ENCODE assay signal across 34 cellular contexts in genomic region chr7:16833373-16833772, GRCh38. TPM values are rescaled to one million over a fixed set of nuclear protein-coding genes. Genes with fewer than 3 reads are reported as not detected.
"Had no signal": no experiment of that assay in that cellular context is flagged by ENCODE, and none has a peak within 500 bp of the region (broad histone marks: within the 10 kb centered on the region; RNA-seq: fewer than 3 reads in every experiment).

No MANE protein-coding gene starts in this region.

- H3K27me3 ChIP-seq: ascending aorta, cardiac muscle cell had no signal

- DNase-seq: activated CD4-positive, alpha-beta memory T cell treated with anti-CD3 and anti-CD28 coated beads, Interleukin-2, amount 10 ng/mL, durations not matched to agents 7 days and 5 days; activated CD4-positive, alpha-beta T cell treated with anti-CD3 and anti-CD28 coated beads for 1 hour; activated CD4-positive, alpha-beta T cell treated with anti-CD3 and anti-CD28 coated beads for 36 hours; activated CD4-positive, alpha-beta T cell treated with anti-CD3 and anti-CD28 coated beads for 48 hours; activated CD4-positive, alpha-beta T cell treated with anti-CD3 and anti-CD28 coated beads, Interleukin-2, amount 10 ng/mL, durations not matched to agents 7 days and 5 days; activated CD4-positive, alpha-beta T cell treated with anti-CD3 and anti-CD28 coated beads, Interleukin-2, amount 50 U/mL, for 48 hours; activated CD4-positive, CD25-positive, alpha-beta regulatory T cell; activated CD8-positive, alpha-beta memory T cell treated with anti-CD3 and anti-CD28 coated beads for 24 hours; activated CD8-positive, alpha-beta memory T cell treated with anti-CD3 and anti-CD28 coated beads, Interleukin-2, amount 10 ng/mL, durations not matched to agents 7 days and 5 days; activated CD8-positive, alpha-beta memory T cell treated with anti-CD3 and anti-CD28 coated beads, Interleukin-2, amount 50 U/mL, for 48 hours; activated CD8-positive, alpha-beta T cell treated with anti-CD3 and anti-CD28 coated beads, Interleukin-2, amount 10 ng/mL, durations not matched to agents 7 days and 5 days; activated effector memory CD4-positive, alpha-beta T cell treated with Interleukin-2 at 50 U/mL for 16 hours; activated gamma-delta T cell; activated naive CD4-positive, alpha-beta T cell treated with anti-CD3 and anti-CD28 coated beads, Interleukin-2, amount 10 ng/mL, durations not matched to agents 7 days and 5 days; activated naive CD4-positive, alpha-beta T cell treated with Interleukin-2 at 50 U/mL for 16 hours; activated naive CD8-positive, alpha-beta T cell treated with anti-CD3 and anti-CD28 coated beads, Interleukin-2, amount 10 ng/mL, durations not matched to agents 7 days and 5 days; activated naive CD8-positive, alpha-beta T cell treated with anti-CD3 and anti-CD28 coated beads, Interleukin-2, amount 50 U/mL, for 24 hours; activated T-cell treated with anti-CD3 and anti-CD28 coated beads, Interleukin-2, amount 50 U/mL, for 24 hours; activated T-cell treated with anti-CD3 and anti-CD28 coated beads, Interleukin-2, amount 50 U/mL, for 48 hours; amygdala; anterior cingulate cortex; caudate nucleus; cerebellar nuclear complex; T-helper 1 cell; T-helper 2 cell; T-helper 9 cell; WERI-Rb-1 had no signal

- H3K4me1 ChIP-seq: ascending aorta had no signal

- H3K27ac ChIP-seq: ascending aorta, cardiac muscle cell, WERI-Rb-1 had no signal

- H3K9me3 ChIP-seq: ascending aorta had no signal

- H3K36me3 ChIP-seq: ascending aorta, cardiac muscle cell, WERI-Rb-1 had no signal

- H3K4me3 ChIP-seq: ascending aorta, cardiac muscle cell had no signal

- ATAC-seq: activated CD4-positive, alpha-beta T cell treated with anti-CD3 and anti-CD28 coated beads for 36 hours; activated CD4-positive, CD25-positive, alpha-beta regulatory T cell treated with anti-CD3 and anti-CD28 coated beads, Interleukin-2, amount 50 U/mL, for 24 hours; activated CD8-positive, alpha-beta memory T cell treated with anti-CD3 and anti-CD28 coated beads, Interleukin-2, amount 10 ng/mL, durations not matched to agents 7 days and 5 days; activated CD8-positive, alpha-beta T cell treated with anti-CD3 and anti-CD28 coated beads, Interleukin-2, amount 10 ng/mL, durations not matched to agents 7 days and 5 days; activated naive CD8-positive, alpha-beta T cell treated with anti-CD3 and anti-CD28 coated beads, Interleukin-2, amount 50 U/mL, for 24 hours; WTC11 had no signal

RNA-seq across cellular contexts. Expression of gene AGR2, which starts 28.6 kb away (rescaled TPM):
- total RNA-seq: activated CD4-positive, alpha-beta memory T cell treated with anti-CD3 and anti-CD28 coated beads, Interleukin-2, amount 10 ng/mL, durations not matched to agents 7 days and 5 days; activated CD4-positive, alpha-beta T cell treated with anti-CD3 and anti-CD28 coated beads for 36 hours; activated CD4-positive, alpha-beta T cell treated with anti-CD3 and anti-CD28 coated beads, Interleukin-2, amount 10 ng/mL, durations not matched to agents 7 days and 5 days; activated CD8-positive, alpha-beta memory T cell treated with anti-CD3 and anti-CD28 coated beads, Interleukin-2, amount 10 ng/mL, durations not matched to agents 7 days and 5 days; activated CD8-positive, alpha-beta T cell treated with anti-CD3 and anti-CD28 coated beads, Interleukin-2, amount 10 ng/mL, durations not matched to agents 7 days and 5 days; activated naive CD8-positive, alpha-beta T cell treated with anti-CD3 and anti-CD28 coated beads, Interleukin-2, amount 10 ng/mL, durations not matched to agents 7 days and 5 days; activated T-helper 2 cell treated with anti-CD3 and anti-CD28 coated beads, Interferon-gamma antibody, Interleukin-2, Interleukin-4, amounts not matched to agents 10 μg/mL and 5 μg/mL and 100 μg/mL, durations not matched to agents 14 hours and 24 hours and 36 hours; ascending aorta; cardiac muscle cell; chondrocyte had no signal

RNA-seq across cellular contexts. Expression of gene AGR3, which starts 48.4 kb away (rescaled TPM):
- total RNA-seq: activated CD4-positive, alpha-beta memory T cell treated with anti-CD3 and anti-CD28 coated beads, Interleukin-2, amount 10 ng/mL, durations not matched to agents 7 days and 5 days; activated CD4-positive, alpha-beta T cell treated with anti-CD3 and anti-CD28 coated beads for 36 hours; activated CD4-positive, alpha-beta T cell treated with anti-CD3 and anti-CD28 coated beads, Interleukin-2, amount 10 ng/mL, durations not matched to agents 7 days and 5 days; activated CD8-positive, alpha-beta memory T cell treated with anti-CD3 and anti-CD28 coated beads, Interleukin-2, amount 10 ng/mL, durations not matched to agents 7 days and 5 days; activated CD8-positive, alpha-beta T cell treated with anti-CD3 and anti-CD28 coated beads, Interleukin-2, amount 10 ng/mL, durations not matched to agents 7 days and 5 days; activated naive CD8-positive, alpha-beta T cell treated with anti-CD3 and anti-CD28 coated beads, Interleukin-2, amount 10 ng/mL, durations not matched to agents 7 days and 5 days; activated T-helper 2 cell treated with anti-CD3 and anti-CD28 coated beads, Interferon-gamma antibody, Interleukin-2, Interleukin-4, amounts not matched to agents 10 μg/mL and 5 μg/mL and 100 μg/mL, durations not matched to agents 14 hours and 24 hours and 36 hours; ascending aorta; bronchial epithelial cell; cardiac muscle cell; chondrocyte; WTC11 had no signal
- polyA plus RNA-seq: cardiac muscle cell had no signal
